Comparison of ENCODE assay signal across 1 cellular context in genomic region chr16:67548265-67549126, GRCh38.
TF ChIP-seq lines count a peak whose summit lies in the region.

No MANE protein-coding gene starts in this region.

TF ChIP-seq in SK-N-SH treated with all-trans-retinoic acid at 6 μM for 48 hours, 23 proteins besides CTCF, POLR2A, EP300 and RAD21 (continued from another document):
- TF ChIP-seq CREB5 (CRISPR knock-in tag; IDR thresholded peaks at IDR 0.05; ENCODE audit: low read depth) (no peak), POU6F1 (CRISPR knock-in tag; IDR thresholded peaks at IDR 0.05; ENCODE audit: borderline replicate concordance, low read depth) (no peak), ZFP3 (CRISPR knock-in tag; IDR thresholded peaks at IDR 0.05) (no peak), GLIS3 (CRISPR knock-in tag; IDR thresholded peaks at IDR 0.05) (no peak), ZNF565 (CRISPR knock-in tag; conservative IDR thresholded peaks at IDR 0.05; ENCODE audit: low read depth) (no peak), BACH2 (CRISPR knock-in tag; IDR thresholded peaks at IDR 0.05; ENCODE audit: borderline replicate concordance) (no peak), ARNTL (CRISPR knock-in tag; IDR thresholded peaks at IDR 0.05; ENCODE audit: borderline replicate concordance, low read depth) (no peak), PPARA (CRISPR knock-in tag; IDR thresholded peaks at IDR 0.05; ENCODE audit: borderline replicate concordance) (no peak), ESRRG (CRISPR knock-in tag; IDR thresholded peaks at IDR 0.05) (no peak), ZC3H10 (CRISPR knock-in tag; IDR thresholded peaks at IDR 0.05) (no peak), CSDC2 (CRISPR knock-in tag; IDR thresholded peaks at IDR 0.05) (no peak), ZFP30 (CRISPR knock-in tag; IDR thresholded peaks at IDR 0.05) (no peak)
